Comparison of ENCODE assay signal across 8 cellular contexts in the genomic region with DNA sequence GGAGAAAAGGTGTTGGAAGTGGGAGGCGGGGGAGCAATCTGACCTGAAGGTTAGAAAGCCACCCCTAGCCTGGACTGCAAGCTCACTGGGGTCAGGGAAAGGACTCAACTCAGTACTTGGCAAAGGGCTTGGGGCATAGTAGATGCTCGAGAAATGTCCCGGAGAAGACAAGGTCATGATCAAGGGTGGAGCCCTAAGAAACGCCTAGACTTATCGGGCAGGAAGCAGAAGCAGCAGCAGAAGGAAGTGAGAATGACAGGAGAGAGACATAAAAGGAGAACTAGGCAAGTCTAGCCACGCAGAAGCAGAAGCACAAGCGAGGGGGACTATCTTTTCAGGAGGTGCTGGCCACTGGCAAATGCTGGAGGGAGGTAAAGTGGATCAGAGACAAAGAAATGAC. TPM values are rescaled to one million over a fixed set of nuclear protein-coding genes. Genes with fewer than 3 reads are reported as not detected.
DNase-seq lines count a peak whose midpoint lies in the region; ATAC-seq, FAIRE-seq and TF ChIP-seq lines count a peak whose summit lies in the region.

No MANE protein-coding gene starts in this region.

- no peak overlapping the region for H3K4me3 Mint-ChIP-seq in HFFc6

- no peak for FAIRE-seq in urothelium cell line (lab: Jason Lieb, UNC)

- H3K27me3 Mint-ChIP-seq in HFFc6 (ENCODE audit: insufficient read depth), result no peaks in the 10 kb centered on the region; the same call in 1 of the 2 replicates

- H3K4me1 Mint-ChIP-seq in HFFc6 (ENCODE audit: low read depth), result peaks cover 77% of the 10 kb centered on the region

- H3K27ac Mint-ChIP-seq in HFFc6, result peak overlapping the region; percentile 15

- no peak for TF ChIP-seq CTCF in HFFc6 (IDR thresholded peaks at IDR 0.05)

- no peaks in the 10 kb centered on the region; the same call in 1 of the 2 replicates for H3K9me3 Mint-ChIP-seq in HFFc6

- peak; percentile 67 for ATAC-seq in GM18498 (IDR thresholded peaks at IDR 0.05; ENCODE audit: unreplicated experiment)

- DNase-seq in HFFc6 (no peak), SIG-M5 treated with dmso at 0.1 percent for 504 hours (lab: John Stamatoyannopoulos, UW; ENCODE audit: unreplicated experiment) (peak; percentile 95), medulla oblongata (ENCODE audit: extremely low spot score) (peak; percentile 79), NCI-H446 (lab: John Stamatoyannopoulos, UW) (no peak), hepatic stellate cell (ENCODE audit: low spot score) (no peak), middle frontal gyrus (ENCODE audit: extremely low spot score, low spot score) (no peak), urothelium cell line (ENCODE audit: low spot score) (no peak)

- H3K36me3 Mint-ChIP-seq in HFFc6 (ENCODE audit: low read depth), result peaks cover 58% of the 10 kb centered on the region

RNA-seq across cellular contexts. Expression of a gene that starts 10.2 kb away (rescaled TPM):
- 100 to 1,000 TPM; 580 to 681 (median 632) TPM for total RNA-seq in HFFc6 (2021; fragmentation: NEBNext Ultra II Directional; extraction: Animal tissue kit (Norgen Biotek cat#: 25700))

RNA-seq across cellular contexts. Expression of a gene that starts 40.6 kb away (rescaled TPM):
- total RNA-seq in HFFc6 (2021; fragmentation: NEBNext Ultra II Directional; extraction: Animal tissue kit (Norgen Biotek cat#: 25700)), result 10 to 100 TPM; 37.6 to 58.3 (median 40.7) TPM

Comparison
In these comparisons a context has a peak if more than half of its experiments do, and no peak if none do; other contexts are left out.
1. DNase-seq: peak in SIG-M5 treated with dmso at 0.1 percent for 504 hours (single experiment) and medulla oblongata (single experiment); none in HFFc6 (single experiment), NCI-H446 (0 of 2), hepatic stellate cell (single experiment), middle frontal gyrus (single experiment) and urothelium cell line (single experiment).